18 cellular contexts compared by ENCODE assay signal in the genomic region with DNA sequence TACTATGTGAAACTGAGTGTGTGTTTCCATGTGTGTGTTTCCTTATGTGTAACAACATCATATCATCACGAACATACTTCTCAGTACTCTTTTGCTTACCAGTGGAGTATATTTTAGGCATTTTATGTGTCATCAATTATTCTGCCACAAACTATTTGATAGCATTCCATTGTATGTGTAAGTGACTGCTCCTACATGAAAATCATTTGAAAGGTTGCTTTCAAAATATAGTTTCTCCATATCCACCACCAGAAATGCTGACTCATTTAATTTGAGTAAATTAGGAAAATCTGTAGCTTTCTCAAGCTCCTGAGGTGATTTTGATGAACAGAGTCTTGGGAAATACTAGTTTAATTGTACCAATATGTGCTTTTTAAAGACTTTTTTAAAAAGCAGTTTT.
DNase-seq lines count a peak whose midpoint lies in the region; ATAC-seq and TF ChIP-seq lines count a peak whose summit lies in the region.
"Had no signal": no experiment of that assay in that cellular context is flagged by ENCODE, and none has a peak within 500 bp of the region (broad histone marks: within the 10 kb centered on the region; RNA-seq: fewer than 3 reads in every experiment).

No MANE protein-coding gene starts in this region.

- POLR2A ChIA-PET in AG04450 (lab: Yijun Ruan, JAX): no interaction called here

- peak; percentile 20 for DNase-seq in AG04450 (ENCODE audit: low read depth, low spot score)
- DNase-seq in HS-27A (ENCODE audit: low read depth): peak; percentile 46
- DNase-seq in astrocyte of the spinal cord (ENCODE audit: low read depth, low spot score): peak; percentile 43
- peak; percentile 53 to 73 for DNase-seq in foreskin keratinocyte
- DNase-seq in NCI-H187 treated with DMSO at 0.1 percent for 48 hours (lab: John Stamatoyannopoulos, UW): no peak
- DNase-seq in NCI-H446 treated with DMSO at 0.1 percent for 48 hours (lab: John Stamatoyannopoulos, UW): no peak
- DNase-seq in caudate nucleus (lab: John Stamatoyannopoulos, UW): no peak
- DNase-seq in SW480 (ENCODE audit: low spot score): no peak
- DNase-seq: activated naive CD4-positive, alpha-beta T cell; DMS153; MM.1S; NCI-H2029 treated with DMSO at 0.1 percent for 48 hours; stimulated activated naive B cell treated with anti-CD40 and anti-IgM and Interleukin-4, amounts not matched to agents 10 μg/mL and 1 μg/mL and 100 μg/mL, for 72 hours; uterus had no signal

- H3K27ac ChIP-seq in AG04450 (ENCODE audit: low read depth, low read length) (no peak overlapping the region), foreskin keratinocyte (no peak overlapping the region), caudate nucleus (ENCODE audit: low read depth, low read length) (no peak overlapping the region)
- H3K27ac ChIP-seq: epithelial cell of prostate, RWPE1, uterus had no signal

- CTCF ChIA-PET in AG04450 (lab: Charles Lee): no interaction called here

- no peaks in the 10 kb centered on the region for H3K27me3 ChIP-seq in AG04450 (ENCODE audit: control insufficient read depth, insufficient read depth, low read length)
- no peaks in the 10 kb centered on the region for H3K27me3 ChIP-seq in foreskin keratinocyte
- H3K27me3 ChIP-seq: uterus had no signal

- TF ChIP-seq CTCF in AG04450 (IDR thresholded peaks at IDR 0.05; ENCODE audit: low read depth, low read length) (no peak), astrocyte of the spinal cord (IDR thresholded peaks at IDR 0.05; ENCODE audit: low read depth, low read length) (no peak), foreskin keratinocyte (conservative IDR thresholded peaks at IDR 0.05) (no peak)

- in situ Hi-C loops in astrocyte of the spinal cord (cut with HindIII; ENCODE audit: low sequenced_read_pairs): no loop called here

- H3K4me1 ChIP-seq in foreskin keratinocyte: no peaks in the 10 kb centered on the region
- H3K4me1 ChIP-seq: uterus had no signal

- no peaks in the 10 kb centered on the region for H3K9me3 ChIP-seq in AG04450 (ENCODE audit: control insufficient read depth, insufficient read depth, low read length)
- H3K9me3 ChIP-seq: uterus had no signal

- peak; percentile 49 for ATAC-seq in foreskin keratinocyte
- ATAC-seq: activated CD4-positive, CD25-positive, alpha-beta regulatory T cell treated with anti-CD3 and anti-CD28 coated beads, Interleukin-2, amount 50 U/mL, for 24 hours; stimulated activated naive B cell treated with anti-CD40 and anti-IgM and Interleukin-4, amounts not matched to agents 10 μg/mL and 1 μg/mL and 100 μg/mL, for 72 hours had no signal

- H3K4me3 ChIP-seq in AG04450 (ENCODE audit: low read depth, low read length) (no peak overlapping the region), astrocyte of the spinal cord (ENCODE audit: low read depth, low read length) (no peak overlapping the region)
- H3K4me3 ChIP-seq: lung, uterus had no signal

Comparison
In these comparisons a context has a peak if more than half of its experiments do, and no peak if none do; other contexts are left out.
1. DNase-seq: peak in AG04450 (single experiment), HS-27A (single experiment), astrocyte of the spinal cord (single experiment) and foreskin keratinocyte (2 of 2); none in NCI-H187 treated with DMSO at 0.1 percent for 48 hours (single experiment), NCI-H446 treated with DMSO at 0.1 percent for 48 hours (single experiment), caudate nucleus (0 of 61) and SW480 (single experiment).